In genomic region chr11:72111803-72112540, GRCh38 we compare ENCODE assay signal across 8 cellular contexts. TPM values are rescaled to one million over a fixed set of nuclear protein-coding genes. Genes with fewer than 3 reads are reported as not detected.
DNase-seq lines count a peak whose midpoint lies in the region; ATAC-seq and TF ChIP-seq lines count a peak whose summit lies in the region.

No MANE protein-coding gene starts in this region.

- peak overlapping the region; percentile 96 for H3K9ac ChIP-seq in HUES48 (ENCODE audit: low read depth, low read length)
- peak overlapping the region; percentile 85 for H3K9ac ChIP-seq in NT2/D1 (ENCODE audit: insufficient read length, low read depth)

- peak overlapping the region; percentile 84 for H3K4me3 ChIP-seq in HUES48 (ENCODE audit: low read depth, low read length)
- peak overlapping the region; percentile 67 for H3K4me3 ChIP-seq in NT2/D1 (ENCODE audit: insufficient read length, low read depth)
- H3K4me3 ChIP-seq in epithelial cell of proximal tubule (ENCODE audit: low read depth, low read length) = peak overlapping the region; percentile 76
- peak overlapping the region; percentile 20 for H3K4me3 ChIP-seq in mucosa of descending colon

- intact Hi-C loops in mucosa of descending colon (cut with DNase I, micrococcal nuclease) = loop anchor here in 1 of 2 donors (5.0 kb wide), 1 partner anchor 60 kb away; no protein-coding TSS in a partner anchor

- DNase-seq in DMS 273 (lab: John Stamatoyannopoulos, UW; ENCODE audit: unreplicated experiment) (peak; percentile 98), NT2/D1 (ENCODE audit: low read depth, low spot score) (peak; percentile 98), activated T-cell treated with anti-CD3 and anti-CD28 coated beads for 24 hours (ENCODE audit: low read depth) (peak; percentile 80), epithelial cell of proximal tubule (ENCODE audit: low read depth) (peak; percentile 99), mucosa of descending colon (peak; percentile 87 to 94 (median 92))
- DNase-seq in stimulated activated CD8-positive, alpha-beta memory T cell treated with anti-CD3 and anti-CD28 coated beads, Interleukin-4, amount 100 ng/mL, for 24 hours (ENCODE audit: low read depth) = peak; percentile 73

- H3K9me3 ChIP-seq in HUES48 (ENCODE audit: control insufficient read depth, insufficient read depth, low read length) (no peaks in the 10 kb centered on the region), NT2/D1 (ENCODE audit: insufficient read depth, low read length) (no peaks in the 10 kb centered on the region), mucosa of descending colon (no peaks in the 10 kb centered on the region)

- H3K4me1 ChIP-seq in HUES48 (ENCODE audit: control insufficient read depth, insufficient read depth, low read length) = peaks cover 13% of the 10 kb centered on the region
- H3K4me1 ChIP-seq in NT2/D1 (ENCODE audit: insufficient read depth, insufficient read length) = no peaks in the 10 kb centered on the region
- H3K4me1 ChIP-seq in mucosa of descending colon (ENCODE audit: low read depth) = peaks cover 4% of the 10 kb centered on the region

- H3K27ac ChIP-seq in HUES48 (ENCODE audit: low read depth, low read length) = peak overlapping the region; percentile 97

- no peak for TF ChIP-seq CTCF in epithelial cell of proximal tubule (conservative IDR thresholded peaks at IDR 0.05; ENCODE audit: low read depth, low read length)
- TF ChIP-seq CTCF in mucosa of descending colon (IDR thresholded peaks at IDR 0.05) = peak; percentile 22

- ATAC-seq in GM21423 (IDR thresholded peaks at IDR 0.05; ENCODE audit: unreplicated experiment) (peak; percentile 85), mucosa of descending colon (peak; percentile 93)

- H3K36me3 ChIP-seq in HUES48 (ENCODE audit: control insufficient read depth, insufficient read depth, low read length) = peaks cover 15% of the 10 kb centered on the region; the same call in 1 of the 2 replicates
- peaks cover 37% of the 10 kb centered on the region for H3K36me3 ChIP-seq in NT2/D1 (ENCODE audit: insufficient read depth, insufficient read length, low read length)
- no peaks in the 10 kb centered on the region for H3K36me3 ChIP-seq in mucosa of descending colon (ENCODE audit: low read depth)

- peaks cover 6% of the 10 kb centered on the region; the same call in 1 of the 2 replicates for H3K27me3 ChIP-seq in HUES48 (ENCODE audit: control insufficient read depth, insufficient read depth, low read length)
- no peaks in the 10 kb centered on the region for H3K27me3 ChIP-seq in NT2/D1 (ENCODE audit: insufficient read depth, insufficient read length)

RNA-seq across cellular contexts. Expression of gene ANAPC15, which starts 0.5 kb away (rescaled TPM):
- total RNA-seq in epithelial cell of proximal tubule (66.6 and 87.4 TPM in 2 replicates), mucosa of descending colon (10 to 100 TPM; 37.9 to 52.1 (median 39.0) TPM)

RNA-seq across cellular contexts. Expression of gene TOMT, which starts 6.2 kb away (rescaled TPM):
- total RNA-seq in epithelial cell of proximal tubule (not detected in 2 replicates), mucosa of descending colon (under 1 TPM in 1 of 3 donors, not detected in 2; 0.39 TPM)

RNA-seq across cellular contexts. Expression of gene LAMTOR1, which starts 8.9 kb away (rescaled TPM):
- total RNA-seq in epithelial cell of proximal tubule (149 and 156 TPM in 2 replicates), mucosa of descending colon (100 to 1,000 TPM in 2 of 3 donors, 10 to 100 TPM in 1; 82.0 to 114 (median 107) TPM)

RNA-seq across cellular contexts. Expression of gene FOLR3, which starts 23.6 kb away (rescaled TPM):
- total RNA-seq in epithelial cell of proximal tubule = 0.65 TPM in 1 of 2 replicates, not detected in the other
- not detected for total RNA-seq in mucosa of descending colon

RNA-seq across cellular contexts. Expression of gene LRRC51, which starts 31.3 kb away (rescaled TPM):
- total RNA-seq in epithelial cell of proximal tubule = 3.7 and 6.7 TPM in 2 replicates
- 1 to 10 TPM; 7.5 to 9.4 (median 9.4) TPM for total RNA-seq in mucosa of descending colon

Comparison
In these comparisons a context has a peak if more than half of its experiments do, and no peak if none do; other contexts are left out.
1. Peak in every context shown above with its lines: DNase-seq, ATAC-seq, H3K4me3 ChIP-seq and H3K27ac ChIP-seq.
2. H3K4me3 ChIP-seq: peak in every context shown above with its lines; median percentile 84 in HUES48; 76 in epithelial cell of proximal tubule; 67 in NT2/D1; 20 in mucosa of descending colon.